ENCODE assay signal across 9 cellular contexts in the genomic region with DNA sequence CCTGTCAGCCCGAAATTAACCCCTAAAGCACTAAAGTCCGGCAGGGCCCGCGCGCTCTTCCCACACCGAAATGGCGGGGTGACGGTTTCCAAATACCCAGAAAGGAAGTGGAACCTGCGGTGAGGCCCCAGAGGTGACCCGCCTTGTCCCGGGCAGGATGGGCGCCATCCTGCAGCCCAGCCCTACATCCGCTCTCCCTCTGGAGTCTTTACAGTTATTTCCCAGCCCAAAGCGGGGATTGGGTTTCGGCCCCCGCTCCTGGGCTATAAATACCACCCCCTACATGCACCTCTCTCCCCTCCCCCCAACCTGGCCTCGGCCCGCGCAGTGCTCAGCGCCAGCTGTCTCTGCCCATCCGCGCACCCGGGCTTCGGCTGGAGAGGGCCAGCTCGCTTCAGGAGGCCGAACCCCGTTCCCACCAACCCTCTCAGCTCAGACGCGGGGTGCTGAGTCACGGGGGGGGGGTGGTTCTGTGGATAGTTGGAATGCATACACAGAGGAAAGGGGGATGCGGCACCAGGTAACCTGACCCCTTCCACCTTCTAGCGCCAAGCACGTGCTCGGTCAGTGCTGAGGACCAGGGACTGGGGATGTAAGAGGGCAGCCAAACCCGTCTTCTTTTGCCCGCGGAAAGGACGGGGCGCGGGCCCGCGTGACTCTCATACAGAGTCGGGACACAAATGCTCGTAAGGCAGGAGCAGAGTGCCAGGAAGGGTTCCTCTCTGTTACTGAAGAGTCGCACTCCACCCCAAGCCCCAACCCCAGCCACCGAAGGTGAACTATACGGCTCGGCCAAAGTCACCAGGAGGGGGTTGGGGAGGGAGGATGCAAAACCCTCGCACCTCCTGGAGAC. TPM values are rescaled to one million over a fixed set of nuclear protein-coding genes. Genes with fewer than 3 reads are reported as not detected.
DNase-seq lines count a peak whose midpoint lies in the region; ATAC-seq and TF ChIP-seq lines count a peak whose summit lies in the region.
"Had no signal": no experiment of that assay in that cellular context is flagged by ENCODE, and none has a peak within 500 bp of the region (broad histone marks: within the 10 kb centered on the region; RNA-seq: fewer than 3 reads in every experiment).

A gene (plus strand): TSS at position 344 of the 853 bp plus-strand sequence. CDS start 165 bp downstream, at position 509.

- H3K9me3 ChIP-seq in Loucy (ENCODE audit: insufficient read depth, low read depth, low read length) = no peaks in the 10 kb centered on the region
- H3K9me3 ChIP-seq in ectodermal cell (ENCODE audit: control insufficient read depth, low read length) = no peaks in the 10 kb centered on the region

- peak within 1 kb of the TSS; percentile 73 for H3K4me3 ChIP-seq in Loucy (ENCODE audit: low read length, poor library complexity, severe bottlenecking)
- H3K4me3 ChIP-seq in ectodermal cell (ENCODE audit: insufficient read depth, low read depth, low read length) = peak within 1 kb of the TSS; percentile 20

- H3F3A ChIP-seq in Loucy (ENCODE audit: low read depth) = no peaks in the 10 kb centered on the region

- H3K27me3 ChIP-seq in Loucy (ENCODE audit: insufficient read depth, low read length, poor library complexity, severe bottlenecking) (peaks cover 45% of the 10 kb centered on the region), ectodermal cell (ENCODE audit: control insufficient read depth, insufficient read depth, low read length, poor library complexity, severe bottlenecking) (peaks cover 62% of the 10 kb centered on the region)

- H3K36me3 ChIP-seq in Loucy (ENCODE audit: insufficient read depth, low read length) (no peaks in the 10 kb centered on the region), ectodermal cell (ENCODE audit: control insufficient read depth, insufficient read depth, low read length) (no peaks in the 10 kb centered on the region)

- H3K27ac ChIP-seq in ectodermal cell (ENCODE audit: insufficient read depth, low read depth, low read length, poor library complexity, severe bottlenecking) = no peak within 1 kb of the TSS

- 1 to 2% methylated on average over 49 of the region's 49 CpGs for WGBS in ectodermal cell, 2 experiments

- peak within 1 kb of the TSS; percentile 85 for H3K4me2 ChIP-seq in Loucy (ENCODE audit: low read depth, low read length, poor library complexity, severe bottlenecking)

- peak; percentile 6 for ATAC-seq in GM19467 (IDR thresholded peaks at IDR 0.05; ENCODE audit: unreplicated experiment)
- ATAC-seq in activated CD4-positive, CD25-positive, alpha-beta regulatory T cell treated with anti-CD3 and anti-CD28 coated beads, Interleukin-2, amount 50 U/mL, for 24 hours = peak; percentile 9 to 22

- H3K4me1 ChIP-seq in Loucy (ENCODE audit: insufficient read depth, low read length, poor library complexity, severe bottlenecking) (peaks cover 49% of the 10 kb centered on the region), ectodermal cell (ENCODE audit: control insufficient read depth, insufficient read depth, low read length) (peaks cover 14% of the 10 kb centered on the region)

- peaks cover 8% of the 10 kb centered on the region for H4K20me1 ChIP-seq in Loucy (ENCODE audit: insufficient read depth, low read length, poor library complexity, severe bottlenecking)

- peak; percentile 76 for DNase-seq in COLO668 (lab: John Stamatoyannopoulos, UW; ENCODE audit: unreplicated experiment)
- peak; percentile 12 to 19 for DNase-seq in lung microvascular endothelial cell (ENCODE audit: low read depth in 2 of 2)
- DNase-seq in stimulated activated naive CD4-positive, alpha-beta T cell treated with Interleukin-2 at 50 U/mL for 16 hours (lab: John Stamatoyannopoulos, UW) = peak; percentile 44
- DNase-seq in globus pallidus (ENCODE audit: low spot score) = no peak

- peak within 1 kb of the TSS; percentile 47 for H3K9ac ChIP-seq in Loucy (ENCODE audit: low read depth, low read length, poor library complexity, severe bottlenecking)

- no peaks in the 10 kb centered on the region for H3K9me2 ChIP-seq in Loucy (replicated peaks; ENCODE audit: low read depth, low read length)

- TF ChIP-seq CTCF in Loucy (conservative IDR thresholded peaks at IDR 0.05; ENCODE audit: low read length) = no peak

- peak within 1 kb of the TSS; percentile 42 for H2AFZ ChIP-seq in Loucy (ENCODE audit: low read length)

- H3K79me2 ChIP-seq in Loucy (ENCODE audit: insufficient read depth, low read length) = no peaks in the 10 kb centered on the region

RNA-seq across cellular contexts. Expression of the gene that starts here (rescaled TPM):
- polyA plus RNA-seq in ectodermal cell (2013, experiment 1 of 4) = not detected
- not detected for polyA plus RNA-seq in ectodermal cell (2013, experiment 2 of 4)
- polyA plus RNA-seq in ectodermal cell (2013, experiment 3 of 4) = not detected
- polyA plus RNA-seq in ectodermal cell (2013, experiment 4 of 4) = not detected
- not detected in 2 replicates for total RNA-seq in lung microvascular endothelial cell
- total RNA-seq: SK-MEL-5 had no signal

Comparison
In these comparisons a context has a peak if more than half of its experiments do, and no peak if none do; other contexts are left out.
1. Peak in DNase-seq in lung microvascular endothelial cell; RNA of the gene not detected or under 1 TPM.